ENCODE assay signal across 8 cellular contexts in the genomic region with DNA sequence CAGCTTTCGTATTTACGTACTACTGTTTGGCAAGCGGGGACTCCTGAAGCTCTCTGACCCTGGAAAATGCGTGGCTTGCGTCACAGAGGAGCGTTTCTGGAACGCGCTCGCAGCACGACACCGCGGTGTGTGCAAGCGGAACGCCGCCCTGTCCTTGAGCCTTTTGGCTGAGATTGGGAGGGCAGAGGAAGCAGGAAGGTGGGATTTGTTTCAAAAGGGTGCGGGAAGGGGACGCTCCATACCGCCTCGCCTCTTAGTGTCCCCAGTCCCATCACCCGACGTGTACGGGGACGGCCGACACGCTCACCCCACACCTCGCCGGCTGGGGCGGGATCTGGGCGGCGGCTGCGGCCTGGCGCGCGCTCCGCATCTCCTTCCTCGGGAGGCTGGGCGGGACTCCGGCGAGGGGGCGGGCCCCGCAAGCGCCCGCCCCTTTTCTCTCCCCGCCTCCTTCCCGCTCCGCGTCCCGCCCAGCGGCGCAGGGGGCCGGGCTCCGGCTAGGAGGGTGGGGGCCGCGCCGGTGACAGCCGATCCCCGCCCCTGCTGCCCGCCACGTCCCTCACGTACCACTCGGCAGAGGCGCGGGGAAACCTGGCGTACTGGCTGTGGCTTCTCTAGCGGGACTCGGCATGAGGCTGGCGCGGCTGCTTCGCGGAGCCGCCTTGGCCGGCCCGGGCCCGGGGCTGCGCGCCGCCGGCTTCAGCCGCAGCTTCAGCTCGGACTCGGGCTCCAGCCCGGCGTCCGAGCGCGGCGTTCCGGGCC. TPM values are rescaled to one million over a fixed set of nuclear protein-coding genes. Genes with fewer than 3 reads are reported as not detected.
DNase-seq lines count a peak whose midpoint lies in the region; ATAC-seq and TF ChIP-seq lines count a peak whose summit lies in the region.

A gene (plus strand): TSS at position 569 of the 762 bp plus-strand sequence. CDS start 61 bp downstream, at position 630.

- no peaks in the 10 kb centered on the region for H3K9me3 ChIP-seq in OCI-LY7 (ENCODE audit: low read length)

- intact Hi-C loops in OCI-LY7 (cut with micrococcal nuclease; ENCODE audit: unreplicated experiment), result loop anchor here (2.0 to 10.0 kb wide), 3 partner anchors 797 to 1625 kb away; a partner anchor contains a TSS

- H3K4me2 ChIP-seq in OCI-LY7 (ENCODE audit: low read length), result peak within 1 kb of the TSS; percentile 94

- POLR2A ChIA-PET in OCI-LY7 (lab: Charles Lee), result interaction anchor here (1.0 to 1.2 kb wide), 4 partner anchors 57 to 869 kb away, joined by 3 to 4 read pairs (median 3); a partner anchor contains a TSS

- CTCF ChIA-PET in OCI-LY7 (lab: Charles Lee; ENCODE audit: unreplicated experiment), result no interaction called here

- H4K20me1 ChIP-seq in OCI-LY7 (ENCODE audit: insufficient read depth, low read length), result no peaks in the 10 kb centered on the region

- H3K4me3 ChIP-seq in OCI-LY7 (ENCODE audit: low read depth, low read length, poor library complexity, severe bottlenecking) (peak within 1 kb of the TSS; percentile 90), epithelial cell of esophagus (ENCODE audit: low read length) (peak within 1 kb of the TSS; percentile 82)

- DNase-seq in DMS 273 (lab: John Stamatoyannopoulos, UW; ENCODE audit: unreplicated experiment), result peak; percentile 95
- DNase-seq in HuH-7 (ENCODE audit: low spot score), result peak; percentile 91
- peak; percentile 89 for DNase-seq in OCI-LY7 (ENCODE audit: low spot score)
- DNase-seq in activated T-cell treated with anti-CD3 and anti-CD28 coated beads for 24 hours (ENCODE audit: low read depth), result peak; percentile 86
- peak; percentile 95 for DNase-seq in epithelial cell of esophagus (ENCODE audit: low read depth)
- peak; percentile 89 for DNase-seq in mucosa of gallbladder (ENCODE audit: low spot score)
- DNase-seq in stimulated activated CD8-positive, alpha-beta memory T cell treated with anti-CD3 and anti-CD28 coated beads, Interleukin-4, amount 100 ng/mL, for 4 hours (ENCODE audit: low read depth in 2 of 2, low spot score in 1 of 2), result peak; percentile 72 to 80

- peaks cover 28% of the 10 kb centered on the region; the same call in 1 of the 2 replicates for H3K79me2 ChIP-seq in OCI-LY7 (ENCODE audit: insufficient read depth, low read depth, low read length)

- no peak for TF ChIP-seq CTCF in OCI-LY7 (conservative IDR thresholded peaks at IDR 0.05; ENCODE audit: low read length)
- TF ChIP-seq CTCF in epithelial cell of esophagus (IDR thresholded peaks at IDR 0.05; ENCODE audit: insufficient read depth, low read depth, low read length, missing control alignments), result no peak

- peak; percentile 84 for ATAC-seq in GM21526 (IDR thresholded peaks at IDR 0.05; ENCODE audit: low FRiP score, unreplicated experiment)

- H3K36me3 ChIP-seq in OCI-LY7 (ENCODE audit: insufficient read depth, low read length), result peaks cover 20% of the 10 kb centered on the region

- no peaks in the 10 kb centered on the region for H3K9me2 ChIP-seq in OCI-LY7 (ENCODE audit: insufficient read depth, low read length)

- BruUV-seq in OCI-LY7 (replicated peaks; lab: Mats Ljungman, UMichigan), result no TSS peak

- H2AFZ ChIP-seq in OCI-LY7 (ENCODE audit: low read length), result peak within 1 kb of the TSS; percentile 86

- peaks cover 27% of the 10 kb centered on the region for H3K4me1 ChIP-seq in OCI-LY7 (ENCODE audit: insufficient read depth, low read length, poor library complexity, severe bottlenecking)

- peak within 1 kb of the TSS; percentile 77 for H3K27ac ChIP-seq in OCI-LY7 (ENCODE audit: low read depth, low read length, poor library complexity, severe bottlenecking)

RNA-seq across cellular contexts. Expression of the gene that starts here (rescaled TPM):
- 26.0 and 29.3 TPM in 2 replicates for total RNA-seq in OCI-LY7 (2014; rRNA removed; shearing (Covaris generic))
- total RNA-seq in OCI-LY7 (2022) (42.4 and 43.8 TPM in 2 replicates), mucosa of gallbladder (17.7 TPM)

Comparison
In these comparisons a context has a peak if more than half of its experiments do, and no peak if none do; other contexts are left out.
1. Peak in every context shown above with its lines: DNase-seq, ATAC-seq, H3K4me3 ChIP-seq and H3K27ac ChIP-seq.